In the genomic region with DNA sequence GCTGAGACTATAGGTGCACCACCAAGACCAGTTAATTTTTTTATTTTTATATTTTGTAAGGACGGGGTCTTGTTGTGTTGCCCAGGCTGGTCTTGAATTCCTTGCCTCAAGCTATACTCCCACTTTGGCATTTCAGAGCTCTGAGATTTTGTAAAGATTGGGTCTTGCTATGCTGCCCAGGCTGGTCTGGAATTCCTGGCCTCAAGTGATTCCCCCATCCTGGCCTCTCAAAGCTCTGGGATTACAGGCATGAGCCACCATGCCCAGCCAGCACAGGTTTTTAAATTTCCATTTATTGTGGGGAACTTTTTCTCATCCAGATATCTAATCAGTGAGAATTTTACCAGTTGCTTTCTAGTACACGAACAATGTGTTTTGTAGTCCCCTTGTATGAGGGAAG, we compare ENCODE assay signal across 1 cellular context.
TF ChIP-seq lines count a peak whose summit lies in the region.

No MANE protein-coding gene starts in this region.

TF ChIP-seq in GM23338, 12 proteins besides CTCF, POLR2A, EP300 and RAD21 (continued from another document):
- TF ChIP-seq, protein P1, sequence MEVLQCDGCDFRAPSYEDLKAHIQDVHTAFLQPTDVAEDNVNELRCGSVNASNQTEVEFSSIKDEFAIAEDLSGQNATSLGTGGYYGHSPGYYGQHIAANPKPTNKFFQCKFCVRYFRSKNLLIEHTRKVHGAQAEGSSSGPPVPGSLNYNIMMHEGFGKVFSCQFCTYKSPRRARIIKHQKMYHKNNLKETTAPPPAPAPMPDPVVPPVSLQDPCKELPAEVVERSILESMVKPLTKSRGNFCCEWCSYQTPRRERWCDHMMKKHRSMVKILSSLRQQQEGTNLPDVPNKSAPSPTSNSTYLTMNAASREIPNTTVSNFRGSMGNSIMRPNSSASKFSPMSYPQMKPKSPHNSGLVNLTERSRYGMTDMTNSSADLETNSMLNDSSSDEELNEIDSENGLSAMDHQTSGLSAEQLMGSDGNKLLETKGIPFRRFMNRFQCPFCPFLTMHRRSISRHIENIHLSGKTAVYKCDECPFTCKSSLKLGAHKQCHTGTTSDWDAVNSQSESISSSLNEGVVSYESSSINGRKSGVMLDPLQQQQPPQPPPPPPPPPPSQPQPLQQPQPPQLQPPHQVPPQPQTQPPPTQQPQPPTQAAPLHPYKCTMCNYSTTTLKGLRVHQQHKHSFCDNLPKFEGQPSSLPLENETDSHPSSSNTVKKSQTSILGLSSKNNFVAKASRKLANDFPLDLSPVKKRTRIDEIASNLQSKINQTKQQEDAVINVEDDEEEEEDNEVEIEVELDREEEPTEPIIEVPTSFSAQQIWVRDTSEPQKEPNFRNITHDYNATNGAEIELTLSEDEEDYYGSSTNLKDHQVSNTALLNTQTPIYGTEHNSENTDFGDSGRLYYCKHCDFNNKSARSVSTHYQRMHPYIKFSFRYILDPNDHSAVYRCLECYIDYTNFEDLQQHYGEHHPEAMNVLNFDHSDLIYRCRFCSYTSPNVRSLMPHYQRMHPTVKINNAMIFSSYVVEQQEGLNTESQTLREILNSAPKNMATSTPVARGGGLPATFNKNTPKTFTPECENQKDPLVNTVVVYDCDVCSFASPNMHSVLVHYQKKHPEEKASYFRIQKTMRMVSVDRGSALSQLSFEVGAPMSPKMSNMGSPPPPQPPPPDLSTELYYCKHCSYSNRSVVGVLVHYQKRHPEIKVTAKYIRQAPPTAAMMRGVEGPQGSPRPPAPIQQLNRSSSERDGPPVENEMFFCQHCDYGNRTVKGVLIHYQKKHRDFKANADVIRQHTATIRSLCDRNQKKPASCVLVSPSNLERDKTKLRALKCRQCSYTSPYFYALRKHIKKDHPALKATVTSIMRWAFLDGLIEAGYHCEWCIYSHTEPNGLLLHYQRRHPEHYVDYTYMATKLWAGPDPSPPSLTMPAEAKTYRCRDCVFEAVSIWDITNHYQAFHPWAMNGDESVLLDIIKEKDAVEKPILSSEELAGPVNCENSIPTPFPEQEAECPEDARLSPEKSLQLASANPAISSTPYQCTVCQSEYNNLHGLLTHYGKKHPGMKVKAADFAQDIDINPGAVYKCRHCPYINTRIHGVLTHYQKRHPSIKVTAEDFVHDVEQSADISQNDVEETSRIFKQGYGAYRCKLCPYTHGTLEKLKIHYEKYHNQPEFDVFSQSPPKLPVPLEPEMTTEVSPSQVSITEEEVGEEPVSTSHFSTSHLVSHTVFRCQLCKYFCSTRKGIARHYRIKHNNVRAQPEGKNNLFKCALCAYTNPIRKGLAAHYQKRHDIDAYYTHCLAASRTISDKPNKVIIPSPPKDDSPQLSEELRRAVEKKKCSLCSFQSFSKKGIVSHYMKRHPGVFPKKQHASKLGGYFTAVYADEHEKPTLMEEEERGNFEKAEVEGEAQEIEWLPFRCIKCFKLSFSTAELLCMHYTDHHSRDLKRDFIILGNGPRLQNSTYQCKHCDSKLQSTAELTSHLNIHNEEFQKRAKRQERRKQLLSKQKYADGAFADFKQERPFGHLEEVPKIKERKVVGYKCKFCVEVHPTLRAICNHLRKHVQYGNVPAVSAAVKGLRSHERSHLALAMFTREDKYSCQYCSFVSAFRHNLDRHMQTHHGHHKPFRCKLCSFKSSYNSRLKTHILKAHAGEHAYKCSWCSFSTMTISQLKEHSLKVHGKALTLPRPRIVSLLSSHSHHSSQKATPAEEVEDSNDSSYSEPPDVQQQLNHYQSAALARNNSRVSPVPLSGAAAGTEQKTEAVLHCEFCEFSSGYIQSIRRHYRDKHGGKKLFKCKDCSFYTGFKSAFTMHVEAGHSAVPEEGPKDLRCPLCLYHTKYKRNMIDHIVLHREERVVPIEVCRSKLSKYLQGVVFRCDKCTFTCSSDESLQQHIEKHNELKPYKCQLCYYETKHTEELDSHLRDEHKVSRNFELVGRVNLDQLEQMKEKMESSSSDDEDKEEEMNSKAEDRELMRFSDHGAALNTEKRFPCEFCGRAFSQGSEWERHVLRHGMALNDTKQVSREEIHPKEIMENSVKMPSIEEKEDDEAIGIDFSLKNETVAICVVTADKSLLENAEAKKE (CRISPR knock-in tag; IDR thresholded peaks at IDR 0.05): no peak
- TF ChIP-seq CREB1 (CRISPR knock-in tag; IDR thresholded peaks at IDR 0.05; ENCODE audit: low read depth) (no peak), STAT1 (IDR thresholded peaks at IDR 0.05; ENCODE audit: unreplicated experiment) (no peak), ZNF114 (CRISPR knock-in tag; IDR thresholded peaks at IDR 0.05) (no peak)
